8 cellular contexts compared by ENCODE assay signal in genomic region chr9:70120834-70121510, GRCh38.
DNase-seq lines count a peak whose midpoint lies in the region; ATAC-seq and TF ChIP-seq lines count a peak whose summit lies in the region.

No MANE protein-coding gene starts in this region.

- H3K4me3 ChIP-seq in adrenal gland (no peak overlapping the region), thyroid gland (replicated peaks in 1 of 3) (no peak overlapping the region)

- 44 to 65% (median 51%) methylated on average over 2 to 5 of the region's 5 CpGs for WGBS in adrenal gland, 4 donors
- 35 to 50% methylated on average over 5 of the region's 5 CpGs for WGBS in thyroid gland, 2 donors

- H3K27me3 ChIP-seq in adrenal gland (no peaks in the 10 kb centered on the region), thyroid gland (no peaks in the 10 kb centered on the region)

- ATAC-seq in activated CD4-positive, CD25-positive, alpha-beta regulatory T cell treated with anti-CD3 and anti-CD28 coated beads, Interleukin-2, amount 50 U/mL, for 24 hours, result peak; percentile 49 to 61
- ATAC-seq in HG03521 (IDR thresholded peaks at IDR 0.05; ENCODE audit: unreplicated experiment), result no peak

- peak in 2 of 6 experiments; percentile 14 to 27 for TF ChIP-seq CTCF in adrenal gland (IDR thresholded peaks at IDR 0.05)
- TF ChIP-seq CTCF in thyroid gland (IDR thresholded peaks at IDR 0.05), result peak in 2 of 6 experiments; percentile 27 to 33

- peaks cover 0 to 4% of the 10 kb centered on the region in 2 donors for H3K4me1 ChIP-seq in adrenal gland (replicated peaks in 1 of 2)
- peaks cover 0 to 6% of the 10 kb centered on the region in 2 donors for H3K4me1 ChIP-seq in thyroid gland

- H3K27ac ChIP-seq in adrenal gland (peak overlapping the region in 1 of 5 donors; percentile 16), thyroid gland (no peak overlapping the region)

- H3K9me3 ChIP-seq in adrenal gland (replicated peaks in 1 of 3), result no peaks in the 10 kb centered on the region
- no peaks in the 10 kb centered on the region for H3K9me3 ChIP-seq in thyroid gland

- no peak for TF ChIP-seq POLR2A in adrenal gland (IDR thresholded peaks at IDR 0.05)
- no peak for TF ChIP-seq POLR2A in thyroid gland (IDR thresholded peaks at IDR 0.05)

- intact Hi-C loops in adrenal gland (cut with DNase I) (no loop called here), thyroid gland (cut with DNase I) (no loop called here)

- H3K36me3 ChIP-seq in adrenal gland (replicated peaks in 1 of 2) (no peaks in the 10 kb centered on the region), thyroid gland (no peaks in the 10 kb centered on the region)

- no peak for DNase-seq in activated CD4-positive, CD25-positive, alpha-beta regulatory T cell (lab: John Stamatoyannopoulos, UW)
- peak; percentile 29 to 66 (median 54) for DNase-seq in adrenal gland
- peak; percentile 20 for DNase-seq in iPS-NIHi11 (ENCODE audit: low spot score)
- DNase-seq in thyroid gland, result peak; percentile 43 to 52
- DNase-seq in midbrain (lab: John Stamatoyannopoulos, UW), result no peak
- no peak for DNase-seq in activated CD8-positive, alpha-beta memory T cell treated with anti-CD3 and anti-CD28 coated beads for 24 hours

Comparison
In these comparisons a context has a peak if more than half of its experiments do, and no peak if none do; other contexts are left out.
1. DNase-seq: peak in adrenal gland (7 of 7), iPS-NIHi11 (single experiment) and thyroid gland (2 of 2); none in activated CD4-positive, CD25-positive, alpha-beta regulatory T cell (0 of 4), midbrain (single experiment) and activated CD8-positive, alpha-beta memory T cell treated with anti-CD3 and anti-CD28 coated beads for 24 hours (single experiment).